Comparison of ENCODE assay signal across 10 cellular contexts in genomic region chr1:162873671-162874666, GRCh38. TPM values are rescaled to one million over a fixed set of nuclear protein-coding genes. Genes with fewer than 3 reads are reported as not detected.
A peak's percentile ranks its signal among the peaks of the same experiment; 100 is the strongest.
DNase-seq lines count a peak whose midpoint lies in the region; ATAC-seq and TF ChIP-seq lines count a peak whose summit lies in the region.
"Had no signal": no experiment of that assay in that cellular context is flagged by ENCODE, and none has a peak within 500 bp of the region (broad histone marks: within the 10 kb centered on the region; RNA-seq: fewer than 3 reads in every experiment).

No MANE protein-coding gene starts in this region.

- no peak overlapping the region for H4K8ac ChIP-seq in trophoblast cell (ENCODE audit: low read depth, low read length)

- H3K4ac ChIP-seq in trophoblast cell (ENCODE audit: low read depth, low read length) = no peak overlapping the region

- TF ChIP-seq POLR2A in gastroesophageal sphincter (IDR thresholded peaks at IDR 0.05) = no peak

- H3K18ac ChIP-seq in trophoblast cell (ENCODE audit: low read length) = no peak overlapping the region

- H4K12ac ChIP-seq in trophoblast cell (ENCODE audit: low read depth, low read length) = no peak overlapping the region

- H2AK5ac ChIP-seq in trophoblast cell (ENCODE audit: low read length) = no peak overlapping the region

- 63 to 74% methylated on average over 8 of the region's 8 CpGs for WGBS in lung, 2 donors
- no CpG with 5 or more reads among the region's 8 CpGs for WGBS in trophoblast cell (ENCODE audit: extremely low coverage, insufficient coverage, insufficient read length)
- 46 to 68% methylated on average over 6 to 8 of the region's 8 CpGs for WGBS in gastroesophageal sphincter (ENCODE audit: low coverage in 1 of 2), 2 donors

- no peak overlapping the region for H3K27ac ChIP-seq in lung (ENCODE audit: low read depth in 1 of 2, low read length in 1 of 2)
- no peak overlapping the region for H3K27ac ChIP-seq in trophoblast cell (ENCODE audit: low read depth, low read length)
- no peak overlapping the region for H3K27ac ChIP-seq in gastroesophageal sphincter

- H3K14ac ChIP-seq in trophoblast cell (ENCODE audit: low read length) = no peak overlapping the region

- H3K27ac Mint-ChIP-seq in Calu3 (ENCODE audit: unreplicated experiment) = peak overlapping the region; percentile 24

- no TSS peak for BruUV-seq in Calu3 (replicated peaks; lab: Mats Ljungman, UMichigan)

- CTCF ChIA-PET in Calu3 (lab: Charles Lee) = interaction anchor here (0.8 to 1.5 kb wide), 4 partner anchors 20 to 442 kb away, joined by 3 to 8 read pairs (median 4); partner anchors contain the start of gene RGS4

- no peak overlapping the region for H2BK5ac ChIP-seq in trophoblast cell (ENCODE audit: low read depth, low read length, poor library complexity)

- no peak overlapping the region for H3K4me3 Mint-ChIP-seq in Calu3 (ENCODE audit: low read depth, unreplicated experiment)

- peaks cover 12% of the 10 kb centered on the region for H3K4me1 Mint-ChIP-seq in Calu3 (ENCODE audit: low read depth, unreplicated experiment)

- peak; percentile 76 for ATAC-seq in lung (ENCODE audit: insufficient read depth, low FRiP score)
- ATAC-seq in HG03039 (IDR thresholded peaks at IDR 0.05; ENCODE audit: unreplicated experiment) = no peak
- ATAC-seq in gastroesophageal sphincter = no peak

- no peaks in the 10 kb centered on the region for H3K36me3 Mint-ChIP-seq in Calu3 (ENCODE audit: insufficient read depth, unreplicated experiment)

- H3K36me3 ChIP-seq in lung (ENCODE audit: control insufficient read depth in 2 of 2, insufficient read depth in 2 of 2, low read length in 2 of 2) (no peaks in the 10 kb centered on the region), trophoblast cell (ENCODE audit: control insufficient read depth in 1 of 2, insufficient read depth in 2 of 2, low read length in 2 of 2) (no peaks in the 10 kb centered on the region), gastroesophageal sphincter (no peaks in the 10 kb centered on the region)

- in situ Hi-C loops in astrocyte of the spinal cord (cut with HindIII; ENCODE audit: low sequenced_read_pairs) = loop anchor here (25.0 kb wide), 1 partner anchor 438 kb away; the partner anchor contains the start of gene NUF2

- no peak overlapping the region for H3K23ac ChIP-seq in trophoblast cell (ENCODE audit: low read length)

- TF ChIP-seq CTCF in Calu3 (IDR thresholded peaks at IDR 0.05; ENCODE audit: unreplicated experiment) (no peak), astrocyte of the spinal cord (IDR thresholded peaks at IDR 0.05; ENCODE audit: low read depth, low read length) (peak; percentile 69), lung (IDR thresholded peaks at IDR 0.05; ENCODE audit: control extremely low read depth, extremely low read depth) (no peak), gastroesophageal sphincter (IDR thresholded peaks at IDR 0.05) (peak in 1 of 4 experiments; percentile 23)

- intact Hi-C loops in Calu3 (cut with micrococcal nuclease; ENCODE audit: unreplicated experiment) = loop anchor here (1.0 to 10.0 kb wide), 2 partner anchors 20 to 111 kb away; no protein-coding TSS in a partner anchor

- H2AFZ ChIP-seq in trophoblast cell (ENCODE audit: insufficient read depth, low read length, poor library complexity) = no peak overlapping the region

- no peak overlapping the region for H3K4me3 ChIP-seq in astrocyte of the spinal cord (ENCODE audit: low read depth, low read length)
- no peak overlapping the region for H3K4me3 ChIP-seq in lung
- no peak overlapping the region for H3K4me3 ChIP-seq in trophoblast cell (ENCODE audit: low read depth, low read length)
- no peak overlapping the region for H3K4me3 ChIP-seq in gastroesophageal sphincter
- H3K4me3 ChIP-seq: coronary artery had no signal

- no peak for TF ChIP-seq EP300 in gastroesophageal sphincter (IDR thresholded peaks at IDR 0.05)

- no peaks in the 10 kb centered on the region for H3K79me2 ChIP-seq in trophoblast cell (ENCODE audit: control insufficient read depth, insufficient read depth, low read length, poor library complexity)

- peaks cover 13% of the 10 kb centered on the region for H3K9me3 Mint-ChIP-seq in Calu3 (ENCODE audit: low read depth, unreplicated experiment)

- H3K9ac ChIP-seq in trophoblast cell (ENCODE audit: low read length) = no peak overlapping the region

- H4K91ac ChIP-seq in trophoblast cell (ENCODE audit: low read depth, low read length) = no peak overlapping the region

- H3K4me1 ChIP-seq in lung (ENCODE audit: control insufficient read depth in 2 of 2, insufficient read depth in 2 of 2, low read length in 2 of 2) (no peaks in the 10 kb centered on the region), trophoblast cell (ENCODE audit: control insufficient read depth in 1 of 2, insufficient read depth in 2 of 2, low read length in 2 of 2) (no peaks in the 10 kb centered on the region), gastroesophageal sphincter (no peaks in the 10 kb centered on the region)

- peaks cover 3% of the 10 kb centered on the region for H3K79me1 ChIP-seq in trophoblast cell (ENCODE audit: low read length)

- no peak overlapping the region for H2BK120ac ChIP-seq in trophoblast cell (ENCODE audit: insufficient read depth, low read length, poor library complexity)

- H3K27me3 Mint-ChIP-seq in Calu3 (ENCODE audit: unreplicated experiment) = peaks cover 11% of the 10 kb centered on the region

- no peak overlapping the region for H2BK12ac ChIP-seq in trophoblast cell (ENCODE audit: low read length)

- DNase-seq in Calu3 = peak; percentile 16
- peak; percentile 66 for DNase-seq in NCI-H146 treated with DMSO at 0.1 percent for 48 hours (lab: John Stamatoyannopoulos, UW; ENCODE audit: unreplicated experiment)
- DNase-seq in astrocyte of the spinal cord (ENCODE audit: low read depth, low spot score) = peak; percentile 91
- no peak for DNase-seq in lung (ENCODE audit: low spot score)
- DNase-seq in trophoblast cell = no peak
- DNase-seq in NCI-H187 (lab: John Stamatoyannopoulos, UW) = no peak
- DNase-seq: Karpas-422 had no signal

- no peak overlapping the region for H3K4me2 ChIP-seq in trophoblast cell (ENCODE audit: low read length)

- no peaks in the 10 kb centered on the region for H3K27me3 ChIP-seq in lung (ENCODE audit: control insufficient read depth, insufficient read depth)
- H3K27me3 ChIP-seq in trophoblast cell (ENCODE audit: insufficient read depth, low read length) = no peaks in the 10 kb centered on the region
- no peaks in the 10 kb centered on the region for H3K27me3 ChIP-seq in gastroesophageal sphincter

- peaks cover 0 to 3% of the 10 kb centered on the region in 2 donors for H3K9me3 ChIP-seq in lung (ENCODE audit: control insufficient read depth in 2 of 2, insufficient read depth in 1 of 2, low read length in 1 of 2)
- H3K9me3 ChIP-seq in trophoblast cell (ENCODE audit: insufficient read depth, low read depth, low read length) = no peaks in the 10 kb centered on the region
- H3K9me3 ChIP-seq in gastroesophageal sphincter = peaks cover 0 to 8% (median 0%) of the 10 kb centered on the region in 3 donors

RNA-seq across cellular contexts. Expression of gene CCDC190, which starts 13.0 kb away (rescaled TPM):
- not detected in 2 replicates for total RNA-seq in Calu3 (2022)
- total RNA-seq in lung = 1 to 10 TPM; 2.4 to 4.7 TPM
- polyA plus RNA-seq in lung = 1 to 10 TPM; 2.5 to 3.1 TPM
- polyA plus RNA-seq in trophoblast cell (2013) = not detected in 2 replicates
- not detected for total RNA-seq in gastroesophageal sphincter

Comparison
In these comparisons a context has a peak if more than half of its experiments do, and no peak if none do; other contexts are left out.
1. DNase-seq: peak in Calu3 (single experiment), NCI-H146 treated with DMSO at 0.1 percent for 48 hours (single experiment) and astrocyte of the spinal cord (single experiment); none in lung (single experiment), trophoblast cell (0 of 2) and NCI-H187 (0 of 2).